ENCODE assay signal across 13 cellular contexts in genomic region chr2:8324164-8324848, GRCh38.
DNase-seq lines count a peak whose midpoint lies in the region; ATAC-seq and TF ChIP-seq lines count a peak whose summit lies in the region.
"Had no signal": no experiment of that assay in that cellular context is flagged by ENCODE, and none has a peak within 500 bp of the region (broad histone marks: within the 10 kb centered on the region; RNA-seq: fewer than 3 reads in every experiment).

No MANE protein-coding gene starts in this region.

- H3K4me3 Mint-ChIP-seq in brain, result peak overlapping the region in 1 of 5 experiments; percentile 7

- intact Hi-C loops in left ventricle myocardium superior (cut with micrococcal nuclease) (no loop called here), sciatic nerve (cut with DNase I) (no loop called here)

- no peak for TF ChIP-seq CTCF in cardiac muscle cell (IDR thresholded peaks at IDR 0.05; ENCODE audit: low read depth, low read length)
- TF ChIP-seq CTCF in brain (conservative IDR thresholded peaks at IDR 0.05), result no peak

- peaks cover 39% of the 10 kb centered on the region for H3K4me1 Mint-ChIP-seq in brain

- H3K9me3 ChIP-seq in cardiac muscle cell (ENCODE audit: low read depth), result no peaks in the 10 kb centered on the region
- H3K9me3 ChIP-seq: mucosa of descending colon, tibial artery had no signal

- no peaks in the 10 kb centered on the region for H3K36me3 ChIP-seq in cardiac muscle cell
- H3K36me3 ChIP-seq: tibial artery had no signal

- DNase-seq in cardiac muscle cell (ENCODE audit: low read depth in 1 of 2, low spot score in 1 of 2), result peak in 1 of 2 donors; percentile 39
- DNase-seq in left ventricle myocardium superior, result no peak
- DNase-seq in NCI-H524 (lab: John Stamatoyannopoulos, UW), result peak; percentile 93 to 98
- DNase-seq in dedifferentiated amniotic fluid mesenchymal stem cell (ENCODE audit: extremely low spot score), result no peak
- DNase-seq in sciatic nerve (ENCODE audit: low spot score), result no peak
- DNase-seq in HuH-7 (ENCODE audit: low spot score), result no peak
- no peak for DNase-seq in central memory CD4-positive, alpha-beta T cell
- DNase-seq: caudate nucleus, mucosa of descending colon, PC-9, T-helper 9 cell, tibial artery had no signal

- no peak for ATAC-seq in left ventricle myocardium superior
- no peak for ATAC-seq in sciatic nerve
- ATAC-seq: mucosa of descending colon had no signal

- peaks cover 0 to 2% (median 0%) of the 10 kb centered on the region in 5 experiments for H3K9me3 Mint-ChIP-seq in brain

- H3K4me3 ChIP-seq in cardiac muscle cell, result no peak overlapping the region
- H3K4me3 ChIP-seq: mucosa of descending colon, PC-9, tibial artery had no signal

- H3K4me1 ChIP-seq in cardiac muscle cell (ENCODE audit: low read depth), result peaks cover 24% of the 10 kb centered on the region

- peak overlapping the region in 3 of 5 experiments; percentile 14 to 50 (median 20) for H3K27ac Mint-ChIP-seq in brain

- peak overlapping the region; percentile 7 for H3K27ac ChIP-seq in cardiac muscle cell
- H3K27ac ChIP-seq: PC-9, tibial artery had no signal

- no peaks in the 10 kb centered on the region for H3K36me3 Mint-ChIP-seq in brain

- no peaks in the 10 kb centered on the region for H3K27me3 ChIP-seq in cardiac muscle cell
- H3K27me3 ChIP-seq: tibial artery had no signal

- no peaks in the 10 kb centered on the region for H3K27me3 Mint-ChIP-seq in brain

Comparison
In these comparisons a context has a peak if more than half of its experiments do, and no peak if none do; other contexts are left out.
1. DNase-seq: peak in NCI-H524 (2 of 2); none in left ventricle myocardium superior (single experiment), dedifferentiated amniotic fluid mesenchymal stem cell (single experiment), sciatic nerve (single experiment), HuH-7 (single experiment) and central memory CD4-positive, alpha-beta T cell (single experiment).